In genomic region chr4:76780781-76781697, GRCh38 we compare ENCODE assay signal across 14 cellular contexts.
DNase-seq lines count a peak whose midpoint lies in the region; TF ChIP-seq lines count a peak whose summit lies in the region.
"Had no signal": no experiment of that assay in that cellular context is flagged by ENCODE, and none has a peak within 500 bp of the region (broad histone marks: within the 10 kb centered on the region; RNA-seq: fewer than 3 reads in every experiment).

No MANE protein-coding gene starts in this region.

- H3K9me3 ChIP-seq in HEK293 (ENCODE audit: control insufficient read depth, insufficient read depth, low read depth, low read length) (no peaks in the 10 kb centered on the region), SJSA1 (replicated peaks) (no peaks in the 10 kb centered on the region), fibroblast of lung (ENCODE audit: control insufficient read depth, insufficient read depth, low read depth, low read length) (no peaks in the 10 kb centered on the region), smooth muscle cell (replicated peaks; ENCODE audit: low read depth) (no peaks in the 10 kb centered on the region), esophagus squamous epithelium (no peaks in the 10 kb centered on the region)

- H3K79me2 ChIP-seq in fibroblast of lung (ENCODE audit: control insufficient read depth, insufficient read depth, low read length) = peaks cover 2% of the 10 kb centered on the region
- H3K79me2 ChIP-seq in smooth muscle cell (ENCODE audit: low read depth) = peaks cover 16% of the 10 kb centered on the region

- CTCF ChIA-PET in HEK293 (lab: Yijun Ruan, JAX) = interaction anchor here (0.5 to 1.2 kb wide), 4 partner anchors 18 to 208 kb away, joined by 3 to 4 read pairs (median 3); no protein-coding TSS in a partner anchor

- H3K4me3 ChIP-seq in HEK293 (ENCODE audit: low read depth, low read length) = no peak overlapping the region
- H3K4me3 ChIP-seq in SJSA1 = no peak overlapping the region
- no peak overlapping the region for H3K4me3 ChIP-seq in fibroblast of lung (replicated peaks in 1 of 4; ENCODE audit: control extremely low read depth in 1 of 4, insufficient read depth in 1 of 4, low read depth in 3 of 4, low read length in 4 of 4)
- H3K4me3 ChIP-seq in smooth muscle cell = no peak overlapping the region
- no peak overlapping the region for H3K4me3 ChIP-seq in esophagus squamous epithelium
- H3K4me3 ChIP-seq: skin epidermis had no signal

- no peak for TF ChIP-seq POLR2A in esophagus squamous epithelium (IDR thresholded peaks at IDR 0.05)

- H3K4me2 ChIP-seq in fibroblast of lung (ENCODE audit: extremely low read depth, insufficient read depth, low read length) = no peak overlapping the region
- H3K4me2 ChIP-seq in smooth muscle cell = peak overlapping the region; percentile 28

- H3K27ac ChIP-seq in HEK293 (ENCODE audit: extremely low read depth, low read depth, low read length) (no peak overlapping the region), SJSA1 (peak overlapping the region; percentile 99), fibroblast of lung (ENCODE audit: insufficient read depth, low read length) (peak overlapping the region; percentile 87), smooth muscle cell (ENCODE audit: low read depth) (peak overlapping the region; percentile 100), esophagus squamous epithelium (peak overlapping the region in 2 of 4 donors; percentile 36 to 64)

- peaks cover 0 to 4% of the 10 kb centered on the region in 2 experiments; a peak in 1 of 3 replicates for H3K36me3 ChIP-seq in HEK293 (ENCODE audit: control insufficient read depth in 2 of 2, insufficient read depth in 1 of 2, low read length in 2 of 2)
- H3K36me3 ChIP-seq in SJSA1 = peaks cover 6% of the 10 kb centered on the region; the same call in 1 of the 2 replicates
- H3K36me3 ChIP-seq in fibroblast of lung (ENCODE audit: control insufficient read depth, insufficient read depth, low read length) = peaks cover 3% of the 10 kb centered on the region
- no peaks in the 10 kb centered on the region for H3K36me3 ChIP-seq in smooth muscle cell (ENCODE audit: low read depth)
- peaks cover 0 to 11% (median 0%) of the 10 kb centered on the region in 3 donors for H3K36me3 ChIP-seq in esophagus squamous epithelium

- no peak for TF ChIP-seq CTCF in HEK293 (tag by site-specific recombination; IDR thresholded peaks at IDR 0.05)
- TF ChIP-seq CTCF in fibroblast of lung (conservative IDR thresholded peaks at IDR 0.05 in 1 of 2, IDR thresholded peaks at IDR 0.05 in 1 of 2; ENCODE audit: low read depth in 1 of 2, low read length in 2 of 2) = no peak
- TF ChIP-seq CTCF in smooth muscle cell (IDR thresholded peaks at IDR 0.05; ENCODE audit: borderline replicate concordance, insufficient read depth, poor library complexity, severe bottlenecking) = no peak
- no peak for TF ChIP-seq CTCF in esophagus squamous epithelium (IDR thresholded peaks at IDR 0.05)

- 96% methylated on average over 7 of the region's 7 CpGs for WGBS in smooth muscle cell (ENCODE audit: low lambda C conversion rate)
- 91 to 94% methylated on average over 7 of the region's 7 CpGs for WGBS in esophagus squamous epithelium, 2 donors

- no peak for DNase-seq in SJSA1 (ENCODE audit: low read depth in 1 of 2, low spot score in 2 of 2)
- no peak for DNase-seq in fibroblast of lung (ENCODE audit: low read depth in 2 of 2)
- no peak for DNase-seq in smooth muscle cell (lab: John Stamatoyannopoulos, UW; ENCODE audit: unreplicated experiment)
- DNase-seq in ecto neural progenitor cell (ENCODE audit: low spot score) = no peak
- DNase-seq in activated T-cell treated with anti-CD3 and anti-CD28 coated beads, Interleukin-2, amount 50 U/mL, for 48 hours = no peak
- no peak for DNase-seq in esophagus squamous epithelium (lab: John Stamatoyannopoulos, UW)
- DNase-seq: activated gamma-delta T cell treated with Interleukin-2 at 50 U/mL for 16 hours; C1 segment of cervical spinal cord; naive thymus-derived CD4-positive, alpha-beta T cell; NCI-H1694; posterior cingulate gyrus; SHP77 treated with DMSO at 0.1 percent for 48 hours had no signal

- no peak overlapping the region for H3K9ac ChIP-seq in fibroblast of lung (ENCODE audit: insufficient read depth, low read length)
- peak overlapping the region; percentile 95 for H3K9ac ChIP-seq in smooth muscle cell (ENCODE audit: low read depth)

- no peaks in the 10 kb centered on the region for H3K27me3 ChIP-seq in SJSA1 (replicated peaks)
- no peaks in the 10 kb centered on the region for H3K27me3 ChIP-seq in fibroblast of lung (ENCODE audit: control insufficient read depth, insufficient read depth, low read length)
- H3K27me3 ChIP-seq in smooth muscle cell (ENCODE audit: low read depth) = no peaks in the 10 kb centered on the region
- no peaks in the 10 kb centered on the region for H3K27me3 ChIP-seq in esophagus squamous epithelium

- POLR2A ChIA-PET in HEK293 (lab: Yijun Ruan, JAX) = interaction anchor here (0.6 to 0.8 kb wide), 2 partner anchors 12 to 116 kb away, joined by 4 read pairs; no protein-coding TSS in a partner anchor

- no peaks in the 10 kb centered on the region for H4K20me1 ChIP-seq in fibroblast of lung (ENCODE audit: control insufficient read depth, extremely low read depth, insufficient read depth, low read length)
- no peaks in the 10 kb centered on the region for H4K20me1 ChIP-seq in smooth muscle cell (ENCODE audit: low read depth)

- H3K4me1 ChIP-seq in HEK293 (ENCODE audit: control insufficient read depth, insufficient read depth, low read length) (peaks cover 8% of the 10 kb centered on the region), SJSA1 (replicated peaks) (peaks cover 50% of the 10 kb centered on the region), fibroblast of lung (ENCODE audit: control insufficient read depth, extremely low read depth, insufficient read depth, low read length) (peaks cover 17% of the 10 kb centered on the region), smooth muscle cell (ENCODE audit: low read depth) (peaks cover 22% of the 10 kb centered on the region), esophagus squamous epithelium (peaks cover 0 to 11% (median 5%) of the 10 kb centered on the region in 3 donors)

- peaks cover 4% of the 10 kb centered on the region for H3F3A ChIP-seq in smooth muscle cell (ENCODE audit: low read depth)

- H2AFZ ChIP-seq in fibroblast of lung (ENCODE audit: low read length) (no peak overlapping the region), smooth muscle cell (ENCODE audit: low read depth) (no peak overlapping the region)

- intact Hi-C loops in esophagus squamous epithelium (cut with DNase I) = no loop called here

TF ChIP-seq in HEK293, 187 proteins besides CTCF, POLR2A, EP300 and RAD21:
- TF ChIP-seq ZNF121 (tag by site-specific recombination; IDR thresholded peaks at IDR 0.05) (peak; percentile 94), ZNF677 (tag by site-specific recombination; IDR thresholded peaks at IDR 0.05) (no peak)
